ENCODE assay signal across 8 cellular contexts in genomic region chr6:36914227-36914794, GRCh38. TPM values are rescaled to one million over a fixed set of nuclear protein-coding genes. Genes with fewer than 3 reads are reported as not detected.
DNase-seq lines count a peak whose midpoint lies in the region; ATAC-seq, FAIRE-seq and TF ChIP-seq lines count a peak whose summit lies in the region.

No MANE protein-coding gene starts in this region.

- TF ChIP-seq POLR2A in GM12891 (IDR thresholded peaks at IDR 0.05; ENCODE audit: low read depth, low read length), result no peak

- peaks cover 52% of the 10 kb centered on the region for H3K36me3 Mint-ChIP-seq in activated CD4-positive, alpha-beta memory T cell treated with anti-CD3 and anti-CD28 coated beads, Interleukin-2, amount 10 ng/mL, durations not matched to agents 7 days and 5 days (ENCODE audit: low read depth)
- H3K36me3 Mint-ChIP-seq in glutamatergic neuron (ENCODE audit: unreplicated experiment), result no peaks in the 10 kb centered on the region

- CTCF ChIA-PET in activated CD4-positive, alpha-beta memory T cell treated with anti-CD3 and anti-CD28 coated beads, Interleukin-2, amount 10 ng/mL, durations not matched to agents 7 days and 5 days (lab: Charles Lee), result interaction anchor here (0.7 to 3.2 kb wide), 17 partner anchors 10 to 296 kb away, joined by 3 to 18 read pairs (median 4); partner anchors contain the start of genes C6orf89, MTCH1, PI16 and PPIL1

- H3K4me1 Mint-ChIP-seq in activated CD4-positive, alpha-beta memory T cell treated with anti-CD3 and anti-CD28 coated beads, Interleukin-2, amount 10 ng/mL, durations not matched to agents 7 days and 5 days, result peaks cover 57% of the 10 kb centered on the region
- H3K4me1 Mint-ChIP-seq in glutamatergic neuron (ENCODE audit: low read depth, unreplicated experiment), result no peaks in the 10 kb centered on the region

- POLR2A ChIA-PET in activated CD4-positive, alpha-beta memory T cell treated with anti-CD3 and anti-CD28 coated beads, Interleukin-2, amount 10 ng/mL, durations not matched to agents 7 days and 5 days (lab: Charles Lee), result interaction anchor here (1.2 to 2.9 kb wide), 9 partner anchors 10 to 158 kb away, joined by 3 to 14 read pairs (median 4); partner anchors contain the start of genes C6orf89, MTCH1 and PI16

- peak overlapping the region; percentile 90 for H3K27ac Mint-ChIP-seq in activated CD4-positive, alpha-beta memory T cell treated with anti-CD3 and anti-CD28 coated beads, Interleukin-2, amount 10 ng/mL, durations not matched to agents 7 days and 5 days
- no peak overlapping the region for H3K27ac Mint-ChIP-seq in glutamatergic neuron (ENCODE audit: unreplicated experiment)

- no peaks in the 10 kb centered on the region for H3K9me3 Mint-ChIP-seq in activated CD4-positive, alpha-beta memory T cell treated with anti-CD3 and anti-CD28 coated beads, Interleukin-2, amount 10 ng/mL, durations not matched to agents 7 days and 5 days
- H3K9me3 Mint-ChIP-seq in glutamatergic neuron (ENCODE audit: unreplicated experiment), result peaks cover 2% of the 10 kb centered on the region

- no peaks in the 10 kb centered on the region for H3K27me3 Mint-ChIP-seq in activated CD4-positive, alpha-beta memory T cell treated with anti-CD3 and anti-CD28 coated beads, Interleukin-2, amount 10 ng/mL, durations not matched to agents 7 days and 5 days
- peaks cover 5% of the 10 kb centered on the region for H3K27me3 Mint-ChIP-seq in glutamatergic neuron (ENCODE audit: unreplicated experiment)

- FAIRE-seq in GM12891 (lab: Jason Lieb, UNC), result no peak

- no peak for ATAC-seq in GM18519 (IDR thresholded peaks at IDR 0.05; ENCODE audit: low FRiP score, unreplicated experiment)

- DNase-seq in stimulated activated CD4-positive, alpha-beta T cell treated with anti-CD3 and anti-CD28 coated beads, Interleukin-15, amount 100 ng/mL, for 24 hours, result peak; percentile 9
- DNase-seq in stimulated activated CD4-positive, alpha-beta T cell treated with anti-CD3 and anti-CD28 coated beads, Interleukin-2, amount 100 ng/mL, for 48 hours, result no peak
- peak; percentile 60 for DNase-seq in activated CD4-positive, alpha-beta memory T cell treated with anti-CD3 and anti-CD28 coated beads, Interleukin-2, amount 10 ng/mL, durations not matched to agents 7 days and 5 days
- DNase-seq in glutamatergic neuron (peak; percentile 26), ureter (ENCODE audit: low spot score) (peak; percentile 54), GM12891 (ENCODE audit: insufficient read length, low spot score) (no peak), NOMO-1 treated with dmso at 0.1 percent for 144 hours (lab: John Stamatoyannopoulos, UW; ENCODE audit: unreplicated experiment) (no peak)

- H3K4me3 Mint-ChIP-seq in activated CD4-positive, alpha-beta memory T cell treated with anti-CD3 and anti-CD28 coated beads, Interleukin-2, amount 10 ng/mL, durations not matched to agents 7 days and 5 days, result peak overlapping the region; percentile 18
- no peak overlapping the region for H3K4me3 Mint-ChIP-seq in glutamatergic neuron (ENCODE audit: unreplicated experiment)

- no peak for TF ChIP-seq CTCF in glutamatergic neuron (IDR thresholded peaks at IDR 0.05; ENCODE audit: partially characterized antibody, unreplicated experiment)

TF ChIP-seq in GM12891, 5 proteins besides CTCF, POLR2A, EP300 and RAD21:
- TF ChIP-seq POLR2AphosphoS5 (IDR thresholded peaks at IDR 0.05; ENCODE audit: low read depth, low read length) (no peak), PAX5 (IDR thresholded peaks at IDR 0.05; ENCODE audit: insufficient read depth, low read length, severe bottlenecking) (no peak), SPI1 (IDR thresholded peaks at IDR 0.05; ENCODE audit: low read depth, low read length) (no peak), POU2F2 (IDR thresholded peaks at IDR 0.05; ENCODE audit: low read depth, low read length) (no peak), TAF1 (IDR thresholded peaks at IDR 0.05; ENCODE audit: low read depth, low read length) (no peak)

RNA-seq across cellular contexts. Expression of gene C6orf89, which starts 28.6 kb away (rescaled TPM):
- 10 to 100 TPM; 51.8 to 53.8 TPM for total RNA-seq in activated CD4-positive, alpha-beta memory T cell treated with anti-CD3 and anti-CD28 coated beads, Interleukin-2, amount 10 ng/mL, durations not matched to agents 7 days and 5 days
- total RNA-seq in glutamatergic neuron (ENCODE audit: unreplicated experiment), result 57.0 TPM
- 71.4 TPM for total RNA-seq in ureter
- polyA plus RNA-seq in GM12891 (2012; ENCODE audit: low read depth, missing spikeins), result 15.7 TPM

RNA-seq across cellular contexts. Expression of gene PPIL1, which starts 39.7 kb away (rescaled TPM):
- 10 to 100 TPM; 22.8 to 24.3 TPM for total RNA-seq in activated CD4-positive, alpha-beta memory T cell treated with anti-CD3 and anti-CD28 coated beads, Interleukin-2, amount 10 ng/mL, durations not matched to agents 7 days and 5 days
- total RNA-seq in glutamatergic neuron (ENCODE audit: unreplicated experiment) (28.6 TPM), ureter (39.1 TPM)
- polyA plus RNA-seq in GM12891 (2012; ENCODE audit: low read depth, missing spikeins), result 37.2 TPM

RNA-seq across cellular contexts. Expression of gene PI16, which starts 40.2 kb away (rescaled TPM):
- total RNA-seq in activated CD4-positive, alpha-beta memory T cell treated with anti-CD3 and anti-CD28 coated beads, Interleukin-2, amount 10 ng/mL, durations not matched to agents 7 days and 5 days, result 1 to 10 TPM; 7.3 to 8.5 TPM
- total RNA-seq in glutamatergic neuron (ENCODE audit: unreplicated experiment) (not detected), ureter (15.4 TPM)
- polyA plus RNA-seq in GM12891 (2012; ENCODE audit: low read depth, missing spikeins), result 0.19 TPM

Comparison
In these comparisons a context has a peak if more than half of its experiments do, and no peak if none do; other contexts are left out.
1. DNase-seq: peak in stimulated activated CD4-positive, alpha-beta T cell treated with anti-CD3 and anti-CD28 coated beads, Interleukin-15, amount 100 ng/mL, for 24 hours (single experiment), activated CD4-positive, alpha-beta memory T cell treated with anti-CD3 and anti-CD28 coated beads, Interleukin-2, amount 10 ng/mL, durations not matched to agents 7 days and 5 days (single experiment), glutamatergic neuron (single experiment) and ureter (single experiment); none in stimulated activated CD4-positive, alpha-beta T cell treated with anti-CD3 and anti-CD28 coated beads, Interleukin-2, amount 100 ng/mL, for 48 hours (0 of 2), GM12891 (single experiment) and NOMO-1 treated with dmso at 0.1 percent for 144 hours (single experiment).